ENCODE assay signal across 6 cellular contexts in genomic region chr17:76894842-76895241, GRCh38. TPM values are rescaled to one million over a fixed set of nuclear protein-coding genes. Genes with fewer than 3 reads are reported as not detected.
"Had no signal": no experiment of that assay in that cellular context is flagged by ENCODE, and none has a peak within 500 bp of the region (broad histone marks: within the 10 kb centered on the region; RNA-seq: fewer than 3 reads in every experiment).

No MANE protein-coding gene starts in this region.

- H3K4me3 ChIP-seq: GM23338 had no signal

- H3K4me2 ChIP-seq: GM23338 had no signal

- H2AFZ ChIP-seq: GM23338 had no signal

- DNase-seq: H9, HCEC 1CT, HFFc6 had no signal

- H3K27ac ChIP-seq: HL-60 had no signal

RNA-seq across cellular contexts. Expression of gene MGAT5B, which starts 26.6 kb away (rescaled TPM):
- polyA plus RNA-seq: IgD-negative memory B cell had no signal
